8 cellular contexts compared by ENCODE assay signal in the genomic region with DNA sequence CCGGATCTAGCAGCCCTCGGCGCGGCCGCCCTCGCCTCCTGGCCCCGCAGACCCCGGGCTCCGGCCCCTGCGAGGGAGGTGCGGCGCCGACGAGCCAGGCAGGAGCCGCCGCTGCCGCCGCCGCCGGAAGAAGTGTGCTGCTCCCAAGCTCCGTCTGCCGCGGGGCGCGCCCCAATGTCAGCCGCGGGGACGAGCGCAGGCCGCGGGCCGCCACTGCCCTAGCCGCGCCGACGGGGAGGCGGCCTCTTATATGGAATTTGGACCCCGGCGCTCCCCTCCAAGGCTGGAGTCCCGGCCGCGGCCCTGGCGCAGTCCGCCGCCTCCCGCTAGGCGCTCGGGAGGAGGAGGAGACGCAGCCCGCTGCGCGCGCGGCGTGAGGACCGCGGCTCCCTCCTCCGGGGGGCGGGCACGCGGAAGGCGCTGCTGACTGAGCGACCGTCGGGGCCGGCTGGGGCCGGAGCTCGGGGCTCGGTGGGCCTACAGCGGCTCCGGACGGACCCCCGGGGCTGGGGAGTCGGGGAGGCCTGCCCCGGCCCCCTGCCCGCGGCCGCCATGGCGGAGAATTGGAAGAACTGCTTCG. TPM values are rescaled to one million over a fixed set of nuclear protein-coding genes. Genes with fewer than 3 reads are reported as not detected.
A peak's percentile ranks its signal among the peaks of the same experiment; 100 is the strongest.
DNase-seq lines count a peak whose midpoint lies in the region; ATAC-seq and TF ChIP-seq lines count a peak whose summit lies in the region.

A gene with protein sequence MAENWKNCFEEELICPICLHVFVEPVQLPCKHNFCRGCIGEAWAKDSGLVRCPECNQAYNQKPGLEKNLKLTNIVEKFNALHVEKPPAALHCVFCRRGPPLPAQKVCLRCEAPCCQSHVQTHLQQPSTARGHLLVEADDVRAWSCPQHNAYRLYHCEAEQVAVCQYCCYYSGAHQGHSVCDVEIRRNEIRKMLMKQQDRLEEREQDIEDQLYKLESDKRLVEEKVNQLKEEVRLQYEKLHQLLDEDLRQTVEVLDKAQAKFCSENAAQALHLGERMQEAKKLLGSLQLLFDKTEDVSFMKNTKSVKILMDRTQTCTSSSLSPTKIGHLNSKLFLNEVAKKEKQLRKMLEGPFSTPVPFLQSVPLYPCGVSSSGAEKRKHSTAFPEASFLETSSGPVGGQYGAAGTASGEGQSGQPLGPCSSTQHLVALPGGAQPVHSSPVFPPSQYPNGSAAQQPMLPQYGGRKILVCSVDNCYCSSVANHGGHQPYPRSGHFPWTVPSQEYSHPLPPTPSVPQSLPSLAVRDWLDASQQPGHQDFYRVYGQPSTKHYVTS (plus strand): TSS at position 414 of the 580 bp plus-strand sequence. CDS start 139 bp downstream, at position 553.

- peak within 1 kb of the TSS; percentile 100 for H3K27ac ChIP-seq in upper lobe of right lung

- H3K27me3 ChIP-seq in neuron (ENCODE audit: insufficient read depth, low read length), result no peaks in the 10 kb centered on the region
- H3K27me3 ChIP-seq in upper lobe of right lung, result no peaks in the 10 kb centered on the region

- peak within 1 kb of the TSS; percentile 97 for H3K27ac Mint-ChIP-seq in activated T-helper 17 cell treated with anti-CD3 and anti-CD28 coated beads, Interleukin-2, amount 50 U/mL, for 72 hours

- H3K4me1 ChIP-seq in neuron (ENCODE audit: insufficient read depth, low read length) (peaks cover 34% of the 10 kb centered on the region), upper lobe of right lung (peaks cover 32% of the 10 kb centered on the region)

- no peak within 1 kb of the TSS for H2AFZ ChIP-seq in neuron (ENCODE audit: low read depth, low read length)

- H3K9me3 ChIP-seq in neuron (ENCODE audit: low read length) (no peaks in the 10 kb centered on the region), upper lobe of right lung (no peaks in the 10 kb centered on the region)

- H3K4me3 Mint-ChIP-seq in activated T-helper 17 cell treated with anti-CD3 and anti-CD28 coated beads, Interleukin-2, amount 50 U/mL, for 72 hours, result peak within 1 kb of the TSS; percentile 99

- peaks cover 47% of the 10 kb centered on the region for H3K36me3 Mint-ChIP-seq in activated T-helper 17 cell treated with anti-CD3 and anti-CD28 coated beads, Interleukin-2, amount 50 U/mL, for 72 hours (ENCODE audit: low read depth)

- DNase-seq in NCI-H2227 (lab: John Stamatoyannopoulos, UW; ENCODE audit: unreplicated experiment), result peak; percentile 67
- DNase-seq in NCI-H2227 treated with DMSO at 0.1 percent for 48 hours (lab: John Stamatoyannopoulos, UW), result no peak
- peak; percentile 50 for DNase-seq in NOMO-1 treated with DMSO at 0.1 percent for 48 hours (lab: John Stamatoyannopoulos, UW; ENCODE audit: unreplicated experiment)
- peak; percentile 33 for DNase-seq in fibroblast of pulmonary artery (ENCODE audit: low read depth)
- peak; percentile 82 for DNase-seq in upper lobe of right lung

- H3K27me3 Mint-ChIP-seq in activated T-helper 17 cell treated with anti-CD3 and anti-CD28 coated beads, Interleukin-2, amount 50 U/mL, for 72 hours, result no peaks in the 10 kb centered on the region

- peaks cover 31% of the 10 kb centered on the region for H3K4me1 Mint-ChIP-seq in activated T-helper 17 cell treated with anti-CD3 and anti-CD28 coated beads, Interleukin-2, amount 50 U/mL, for 72 hours

- intact Hi-C loops in upper lobe of right lung (cut with DNase I), result no loop called here

- TF ChIP-seq CTCF in fibroblast of pulmonary artery (IDR thresholded peaks at IDR 0.05; ENCODE audit: low read length, missing control alignments) (no peak), upper lobe of right lung (IDR thresholded peaks at IDR 0.05) (no peak)

- H3K36me3 ChIP-seq in neuron (ENCODE audit: insufficient read depth, low read length) (peaks cover 11% of the 10 kb centered on the region), upper lobe of right lung (peaks cover 8% of the 10 kb centered on the region)

- H3K9me3 Mint-ChIP-seq in activated T-helper 17 cell treated with anti-CD3 and anti-CD28 coated beads, Interleukin-2, amount 50 U/mL, for 72 hours, result no peaks in the 10 kb centered on the region

- H3K4me3 ChIP-seq in fibroblast of pulmonary artery (replicated peaks; ENCODE audit: low read depth, low read length) (peak within 1 kb of the TSS; percentile 100), neuron (ENCODE audit: low read length) (peak within 1 kb of the TSS; percentile 92), upper lobe of right lung (peak within 1 kb of the TSS; percentile 85)

- ATAC-seq in activated T-helper 17 cell treated with anti-CD3 and anti-CD28 coated beads, Interleukin-2, amount 50 U/mL, for 72 hours (replicated peaks), result no peak
- peak; percentile 1 for ATAC-seq in upper lobe of right lung
- ATAC-seq in GM18505 (IDR thresholded peaks at IDR 0.05; ENCODE audit: unreplicated experiment), result no peak

- no peak for TF ChIP-seq POLR2A in GM18505 (IDR thresholded peaks at IDR 0.05; ENCODE audit: borderline replicate concordance, extremely low read depth, insufficient read depth, insufficient read length)

RNA-seq across cellular contexts. Expression of the gene that starts here (rescaled TPM):
- total RNA-seq in activated T-helper 17 cell treated with anti-CD3 and anti-CD28 coated beads, Interleukin-2, amount 50 U/mL, for 72 hours, result 10 to 100 TPM; 60.0 to 73.9 TPM
- 146 TPM for total RNA-seq in upper lobe of right lung
